ENCODE assay signal across 8 cellular contexts in genomic region chr6:20213271-20213798, GRCh38. TPM values are rescaled to one million over a fixed set of nuclear protein-coding genes. Genes with fewer than 3 reads are reported as not detected.
A peak's percentile ranks its signal among the peaks of the same experiment; 100 is the strongest.
DNase-seq lines count a peak whose midpoint lies in the region; ATAC-seq lines count a peak whose summit lies in the region.

No MANE protein-coding gene starts in this region.

- peaks cover 42% of the 10 kb centered on the region for H3K4me1 Mint-ChIP-seq in activated CD8-positive, alpha-beta memory T cell treated with anti-CD3 and anti-CD28 coated beads, Interleukin-2, amount 10 ng/mL, durations not matched to agents 7 days and 5 days
- peaks cover 33% of the 10 kb centered on the region for H3K4me1 Mint-ChIP-seq in activated CD4-positive, alpha-beta memory T cell treated with anti-CD3 and anti-CD28 coated beads for 36 hours (ENCODE audit: low read depth)

- H3K27ac Mint-ChIP-seq in activated CD8-positive, alpha-beta memory T cell treated with anti-CD3 and anti-CD28 coated beads, Interleukin-2, amount 10 ng/mL, durations not matched to agents 7 days and 5 days: peak overlapping the region; percentile 99
- peak overlapping the region; percentile 90 for H3K27ac Mint-ChIP-seq in activated CD4-positive, alpha-beta memory T cell treated with anti-CD3 and anti-CD28 coated beads for 36 hours

- CTCF ChIA-PET in activated CD8-positive, alpha-beta memory T cell treated with anti-CD3 and anti-CD28 coated beads, Interleukin-2, amount 10 ng/mL, durations not matched to agents 7 days and 5 days (lab: Charles Lee): interaction anchor here (0.6 to 2.3 kb wide), 5 partner anchors 10 to 191 kb away, joined by 3 to 13 read pairs (median 4); no protein-coding TSS in a partner anchor
- CTCF ChIA-PET in activated CD4-positive, alpha-beta memory T cell treated with anti-CD3 and anti-CD28 coated beads for 36 hours (lab: Charles Lee): interaction anchor here (0.6 to 2.1 kb wide), 4 partner anchors 10 to 316 kb away, joined by 3 to 12 read pairs (median 6); no protein-coding TSS in a partner anchor

- H3K4me1 ChIP-seq in iPS-20b (ENCODE audit: insufficient read depth, low read length): peaks cover 13% of the 10 kb centered on the region
- peaks cover 20% of the 10 kb centered on the region for H3K4me1 ChIP-seq in stomach smooth muscle (ENCODE audit: control insufficient read depth, insufficient read depth, low read length)

- H3K27me3 Mint-ChIP-seq in activated CD8-positive, alpha-beta memory T cell treated with anti-CD3 and anti-CD28 coated beads, Interleukin-2, amount 10 ng/mL, durations not matched to agents 7 days and 5 days: no peaks in the 10 kb centered on the region
- no peaks in the 10 kb centered on the region for H3K27me3 Mint-ChIP-seq in activated CD4-positive, alpha-beta memory T cell treated with anti-CD3 and anti-CD28 coated beads for 36 hours

- H3K9me3 Mint-ChIP-seq in activated CD8-positive, alpha-beta memory T cell treated with anti-CD3 and anti-CD28 coated beads, Interleukin-2, amount 10 ng/mL, durations not matched to agents 7 days and 5 days (ENCODE audit: low read depth): no peaks in the 10 kb centered on the region
- no peaks in the 10 kb centered on the region for H3K9me3 Mint-ChIP-seq in activated CD4-positive, alpha-beta memory T cell treated with anti-CD3 and anti-CD28 coated beads for 36 hours

- H3K9ac ChIP-seq in iPS-20b (ENCODE audit: low read depth, low read length) (peak overlapping the region; percentile 67; the same call in 1 of the 2 replicates), stomach smooth muscle (ENCODE audit: low read length in 2 of 2) (peak overlapping the region; percentile 73 to 89)

- DNase-seq in activated CD8-positive, alpha-beta memory T cell treated with anti-CD3 and anti-CD28 coated beads, Interleukin-2, amount 10 ng/mL, durations not matched to agents 7 days and 5 days: no peak
- no peak for DNase-seq in activated CD8-positive, alpha-beta memory T cell treated with anti-CD3 and anti-CD28 coated beads, Interleukin-2, amount 50 U/mL, for 48 hours
- DNase-seq in activated CD4-positive, alpha-beta memory T cell treated with anti-CD3 and anti-CD28 coated beads for 36 hours: peak; percentile 21
- DNase-seq in sciatic nerve (ENCODE audit: low spot score): no peak
- no peak for DNase-seq in HuH-7 (ENCODE audit: low spot score)

- no peaks in the 10 kb centered on the region for H3K36me3 Mint-ChIP-seq in activated CD8-positive, alpha-beta memory T cell treated with anti-CD3 and anti-CD28 coated beads, Interleukin-2, amount 10 ng/mL, durations not matched to agents 7 days and 5 days
- H3K36me3 Mint-ChIP-seq in activated CD4-positive, alpha-beta memory T cell treated with anti-CD3 and anti-CD28 coated beads for 36 hours: no peaks in the 10 kb centered on the region

- H3K4me3 ChIP-seq in iPS-20b (ENCODE audit: low read length) (peak overlapping the region; percentile 85), stomach smooth muscle (ENCODE audit: low read length in 2 of 2) (peak overlapping the region; percentile 71 to 94)

- H3K36me3 ChIP-seq in iPS-20b (ENCODE audit: insufficient read depth, low read depth, low read length): no peaks in the 10 kb centered on the region
- no peaks in the 10 kb centered on the region for H3K36me3 ChIP-seq in stomach smooth muscle (ENCODE audit: control insufficient read depth in 2 of 2, insufficient read depth in 2 of 2, low read length in 2 of 2)

- no peak overlapping the region for H3K27ac ChIP-seq in iPS-20b (ENCODE audit: low read length)
- H3K27ac ChIP-seq in stomach smooth muscle (ENCODE audit: low read length): peak overlapping the region; percentile 87

- peak overlapping the region; percentile 89 for H3K4me3 Mint-ChIP-seq in activated CD8-positive, alpha-beta memory T cell treated with anti-CD3 and anti-CD28 coated beads, Interleukin-2, amount 10 ng/mL, durations not matched to agents 7 days and 5 days
- H3K4me3 Mint-ChIP-seq in activated CD4-positive, alpha-beta memory T cell treated with anti-CD3 and anti-CD28 coated beads for 36 hours: peak overlapping the region; percentile 86

- no peak for ATAC-seq in activated CD8-positive, alpha-beta memory T cell treated with anti-CD3 and anti-CD28 coated beads, Interleukin-2, amount 10 ng/mL, durations not matched to agents 7 days and 5 days
- ATAC-seq in sciatic nerve (no peak), HG03039 (IDR thresholded peaks at IDR 0.05; ENCODE audit: unreplicated experiment) (no peak)

- intact Hi-C loops in activated CD4-positive, alpha-beta memory T cell treated with anti-CD3 and anti-CD28 coated beads for 36 hours (cut with micrococcal nuclease): loop anchor here (1.0 to 5.0 kb wide), 6 partner anchors 11 to 321 kb away; partner anchors contain the start of gene CDKAL1
- intact Hi-C loops in sciatic nerve (cut with DNase I): no loop called here

- H3K27me3 ChIP-seq in iPS-20b (ENCODE audit: insufficient read depth, low read length) (peaks cover 25% of the 10 kb centered on the region), stomach smooth muscle (ENCODE audit: control insufficient read depth in 1 of 2, insufficient read depth in 2 of 2, low read length in 2 of 2) (no peaks in the 10 kb centered on the region)

- no peaks in the 10 kb centered on the region for H3K9me3 ChIP-seq in iPS-20b (ENCODE audit: insufficient read depth, low read depth, low read length)
- no peaks in the 10 kb centered on the region for H3K9me3 ChIP-seq in stomach smooth muscle (ENCODE audit: control insufficient read depth in 2 of 2, low read length in 2 of 2)

- POLR2A ChIA-PET in activated CD4-positive, alpha-beta memory T cell treated with anti-CD3 and anti-CD28 coated beads for 36 hours (lab: Charles Lee): interaction anchor here (0.9 to 1.5 kb wide), 5 partner anchors 10 to 314 kb away, joined by 3 to 6 read pairs (median 3); no protein-coding TSS in a partner anchor

RNA-seq across cellular contexts. Expression of gene MBOAT1, which starts 1.1 kb away (rescaled TPM):
- 10 to 100 TPM; 17.7 to 22.6 TPM for total RNA-seq in activated CD8-positive, alpha-beta memory T cell treated with anti-CD3 and anti-CD28 coated beads, Interleukin-2, amount 10 ng/mL, durations not matched to agents 7 days and 5 days
- 10 to 100 TPM; 13.4 to 14.0 TPM for total RNA-seq in activated CD4-positive, alpha-beta memory T cell treated with anti-CD3 and anti-CD28 coated beads for 36 hours
- total RNA-seq in sciatic nerve: 37.9 TPM
